In genomic region chr22:44147821-44148574, GRCh38 we compare ENCODE assay signal across 13 cellular contexts. TPM values are rescaled to one million over a fixed set of nuclear protein-coding genes. Genes with fewer than 3 reads are reported as not detected.
DNase-seq lines count a peak whose midpoint lies in the region; ATAC-seq and TF ChIP-seq lines count a peak whose summit lies in the region.
"Had no signal": no experiment of that assay in that cellular context is flagged by ENCODE, and none has a peak within 500 bp of the region (broad histone marks: within the 10 kb centered on the region; RNA-seq: fewer than 3 reads in every experiment).

No MANE protein-coding gene starts in this region.

- H3K4me3 Mint-ChIP-seq in neural progenitor cell: peak overlapping the region; percentile 74
- H3K4me3 Mint-ChIP-seq: immature natural killer cell had no signal

- H3K9me3 ChIP-seq in BLaER1 treated with 17β-estradiol and CSF1 and Interleukin-3, amounts not matched to agents 10 nM and 100 nM (replicated peaks in 1 of 11): no peaks in the 10 kb centered on the region
- H3K9me3 ChIP-seq in neural progenitor cell (ENCODE audit: low read depth): no peaks in the 10 kb centered on the region
- H3K9me3 ChIP-seq: adrenal gland had no signal

- no peaks in the 10 kb centered on the region for H3K79me2 ChIP-seq in neural progenitor cell (ENCODE audit: low read depth)

- peaks cover 0 to 39% (median 0%) of the 10 kb centered on the region in 11 experiments; a peak in 4 of 22 replicates for H3K36me3 ChIP-seq in BLaER1 treated with 17β-estradiol and CSF1 and Interleukin-3, amounts not matched to agents 10 nM and 100 nM
- H3K36me3 ChIP-seq in neural progenitor cell: no peaks in the 10 kb centered on the region
- H3K36me3 ChIP-seq: adrenal gland had no signal

- ATAC-seq in esophagus mucosa (no peak), HG02610 (IDR thresholded peaks at IDR 0.05; ENCODE audit: unreplicated experiment) (no peak), GM21825 (IDR thresholded peaks at IDR 0.05; ENCODE audit: unreplicated experiment) (no peak)
- ATAC-seq: HepG2 had no signal

- no peak for TF ChIP-seq CTCF in neural progenitor cell (IDR thresholded peaks at IDR 0.05)

- H3K4me1 ChIP-seq in BLaER1 treated with 17β-estradiol and CSF1 and Interleukin-3, amounts not matched to agents 10 nM and 100 nM: peaks cover 8 to 44% (median 38%) of the 10 kb centered on the region in 10 experiments; a peak in 19 of 20 replicates
- H3K4me1 ChIP-seq in neural progenitor cell: peaks cover 57% of the 10 kb centered on the region
- H3K4me1 ChIP-seq: adrenal gland had no signal

- 0 out of 22 replicates have a peak, but pooled peaks cover 0 to 17% (median 0%) of the 10 kb centered on the region in 11 experiments for H4K20me1 ChIP-seq in BLaER1 treated with 17β-estradiol and CSF1 and Interleukin-3, amounts not matched to agents 10 nM and 100 nM
- H4K20me1 ChIP-seq in neural progenitor cell (ENCODE audit: low read depth): peaks cover 8% of the 10 kb centered on the region

- H3K9ac ChIP-seq in BLaER1 treated with 17β-estradiol and CSF1 and Interleukin-3, amounts not matched to agents 10 nM and 100 nM: no peak overlapping the region
- no peak overlapping the region for H3K9ac ChIP-seq in neural progenitor cell

- peak overlapping the region in 7 of 11 experiments; percentile 57 to 86 (median 77); a peak in 10 of 22 replicates for H3K4me2 ChIP-seq in BLaER1 treated with 17β-estradiol and CSF1 and Interleukin-3, amounts not matched to agents 10 nM and 100 nM
- peak overlapping the region; percentile 67 for H3K4me2 ChIP-seq in neural progenitor cell

- DNase-seq in NCI-H2227 (lab: John Stamatoyannopoulos, UW; ENCODE audit: unreplicated experiment): peak; percentile 51
- DNase-seq in glomerular visceral epithelial cell (ENCODE audit: extremely low spot score): peak; percentile 71
- peak; percentile 66 for DNase-seq in neural progenitor cell (ENCODE audit: low spot score)
- DNase-seq in COR-L47 (lab: John Stamatoyannopoulos, UW): no peak
- DNase-seq: adrenal gland, immature natural killer cell, NCI-H187 had no signal

- peaks cover 60% of the 10 kb centered on the region for H3K4me1 Mint-ChIP-seq in neural progenitor cell
- H3K4me1 Mint-ChIP-seq: immature natural killer cell had no signal

- H3K36me3 Mint-ChIP-seq in neural progenitor cell: no peaks in the 10 kb centered on the region
- H3K36me3 Mint-ChIP-seq: immature natural killer cell had no signal

- H3K4me3 ChIP-seq in BLaER1 treated with 17β-estradiol and CSF1 and Interleukin-3, amounts not matched to agents 10 nM and 100 nM: no peak overlapping the region
- peak overlapping the region; percentile 14 for H3K4me3 ChIP-seq in neural progenitor cell
- H3K4me3 ChIP-seq: adrenal gland had no signal

- H3K27me3 Mint-ChIP-seq in neural progenitor cell (ENCODE audit: insufficient read depth, low read depth): peaks cover 24% of the 10 kb centered on the region

- peaks cover 0 to 18% (median 8%) of the 10 kb centered on the region in 11 experiments; a peak in 9 of 22 replicates for H3K27me3 ChIP-seq in BLaER1 treated with 17β-estradiol and CSF1 and Interleukin-3, amounts not matched to agents 10 nM and 100 nM
- H3K27me3 ChIP-seq in neural progenitor cell: peaks cover 23% of the 10 kb centered on the region
- H3K27me3 ChIP-seq: adrenal gland had no signal

- H2AFZ ChIP-seq in neural progenitor cell (replicated peaks): no peak overlapping the region

- H3K9me3 Mint-ChIP-seq in neural progenitor cell: no peaks in the 10 kb centered on the region
- H3K9me3 Mint-ChIP-seq: immature natural killer cell had no signal

- H3K27ac Mint-ChIP-seq in neural progenitor cell: no peak overlapping the region
- H3K27ac Mint-ChIP-seq: immature natural killer cell had no signal

- H3F3A ChIP-seq in neural progenitor cell (ENCODE audit: low read depth): peaks cover 47% of the 10 kb centered on the region

- no peak overlapping the region for H3K27ac ChIP-seq in BLaER1 treated with 17β-estradiol and CSF1 and Interleukin-3, amounts not matched to agents 10 nM and 100 nM
- H3K27ac ChIP-seq in neural progenitor cell: no peak overlapping the region
- H3K27ac ChIP-seq: adrenal gland, C4-2B had no signal

RNA-seq across cellular contexts. Expression of gene PARVG, which starts 32.7 kb away (rescaled TPM):
- total RNA-seq in neural progenitor cell (ENCODE audit: low replicate concordance) (0.15 TPM in 1 of 2 replicates, not detected in the other), esophagus mucosa (2.1 TPM)
- total RNA-seq: HepG2 had no signal
